ENCODE assay signal across 20 cellular contexts in genomic region chr3:37511357-37511970, GRCh38. TPM values are rescaled to one million over a fixed set of nuclear protein-coding genes. Genes with fewer than 3 reads are reported as not detected.
DNase-seq lines count a peak whose midpoint lies in the region; ATAC-seq, FAIRE-seq and TF ChIP-seq lines count a peak whose summit lies in the region.
"Had no signal": no experiment of that assay in that cellular context is flagged by ENCODE, and none has a peak within 500 bp of the region (broad histone marks: within the 10 kb centered on the region; RNA-seq: fewer than 3 reads in every experiment).

No MANE protein-coding gene starts in this region.

- intact Hi-C loops in CD14-positive monocyte (cut with micrococcal nuclease): no loop called here
- intact Hi-C loops in K562 (cut with micrococcal nuclease): no loop called here
- intact Hi-C loops in left ventricle myocardium superior (cut with micrococcal nuclease): no loop called here
- intact Hi-C loops in prostate gland (cut with DNase I): no loop called here

- H3K4me1 ChIP-seq in K562 (replicated peaks in 1 of 2; ENCODE audit: control insufficient read depth in 2 of 2, insufficient read depth in 2 of 2, low read length in 2 of 2): no peaks in the 10 kb centered on the region
- H3K4me1 ChIP-seq in prostate gland (replicated peaks): peaks cover 2% of the 10 kb centered on the region

- H3K9me3 ChIP-seq in K562 (replicated peaks; ENCODE audit: control insufficient read depth, insufficient read depth, low read depth, low read length) (no peaks in the 10 kb centered on the region), prostate gland (no peaks in the 10 kb centered on the region)

- no peaks in the 10 kb centered on the region for H3K36me3 ChIP-seq in K562 (ENCODE audit: control insufficient read depth, insufficient read depth, low read length)
- no peaks in the 10 kb centered on the region for H3K36me3 ChIP-seq in prostate gland
- H3K36me3 ChIP-seq: WERI-Rb-1 had no signal

- H2AFZ ChIP-seq in K562 (ENCODE audit: low read depth, low read length): no peak overlapping the region

- CTCF ChIA-PET in K562 (lab: Yijun Ruan, JAX; ENCODE audit: low intra/inter-chr PET ratio): no interaction called here

- ATAC-seq in K562 (no peak), left ventricle myocardium superior (peak; percentile 58), HG03025 (IDR thresholded peaks at IDR 0.05; ENCODE audit: low FRiP score, unreplicated experiment) (no peak), HG02981 (IDR thresholded peaks at IDR 0.05; ENCODE audit: unreplicated experiment) (no peak), GM21367 (IDR thresholded peaks at IDR 0.05; ENCODE audit: unreplicated experiment) (no peak)
- ATAC-seq: activated naive CD8-positive, alpha-beta T cell treated with anti-CD3 and anti-CD28 coated beads, Interleukin-2, amount 50 U/mL, for 24 hours had no signal

- H3K9ac ChIP-seq in K562 (ENCODE audit: insufficient read depth in 1 of 2, low read depth in 2 of 2, low read length in 2 of 2): no peak overlapping the region

- in situ Hi-C loops in K562 (cut with MboI): no loop called here

- H4K20me1 ChIP-seq in K562 (replicated peaks; ENCODE audit: control insufficient read depth, insufficient read depth, low read length): no peaks in the 10 kb centered on the region

- TF ChIP-seq EP300 in K562 (IDR thresholded peaks at IDR 0.05; ENCODE audit: low read length): no peak

- no peak for TF ChIP-seq RAD21 in K562 (CRISPR knock-in tag; conservative IDR thresholded peaks at IDR 0.05 in 1 of 2, IDR thresholded peaks at IDR 0.05 in 1 of 2)

- H3K4me3 ChIP-seq in K562 (no peak overlapping the region), prostate gland (no peak overlapping the region)

- BruUV-seq in K562 (replicated peaks; lab: Mats Ljungman, UMichigan): no TSS peak

- peak overlapping the region in 4 of 7 donors; percentile 25 to 72 (median 46) for H3K27ac Mint-ChIP-seq in CD14-positive monocyte
- H3K27ac Mint-ChIP-seq: activated CD4-positive, alpha-beta memory T cell treated with anti-CD3 and anti-CD28 coated beads, Interleukin-2, amount 10 ng/mL, durations not matched to agents 7 days and 5 days; activated naive CD8-positive, alpha-beta T cell treated with anti-CD3 and anti-CD28 coated beads, Interleukin-2, amount 50 U/mL, for 24 hours; CD4-positive, alpha-beta memory T cell; stimulated activated naive CD8-positive, alpha-beta T cell treated with anti-CD3 and anti-CD28 coated beads, Interleukin-15, Interleukin-2, amounts not matched to agents 100 ng/mL and 50 ng/mL, for 24 hours had no signal

- H3K79me2 ChIP-seq in K562 (ENCODE audit: control insufficient read depth, insufficient read depth, low read length): no peaks in the 10 kb centered on the region

- POLR2A ChIA-PET in K562 (lab: Yijun Ruan, JAX): interaction anchor here (0.5 kb wide), 1 partner anchor 10 kb away, joined by 3 read pairs; no protein-coding TSS in a partner anchor

- DNase-seq in CD14-positive monocyte (ENCODE audit: low spot score) (no peak), K562 (ENCODE audit: extremely low read depth in 1 of 4, low spot score in 3 of 4) (no peak), left ventricle myocardium superior (peak; percentile 54), prostate gland (ENCODE audit: low spot score) (peak; percentile 69), occipital lobe (lab: John Stamatoyannopoulos, UW) (no peak)
- DNase-seq: activated CD4-positive, alpha-beta memory T cell treated with anti-CD3 and anti-CD28 coated beads, Interleukin-2, amount 10 ng/mL, durations not matched to agents 7 days and 5 days; activated naive CD8-positive, alpha-beta T cell treated with anti-CD3 and anti-CD28 coated beads, Interleukin-2, amount 50 U/mL, for 24 hours; activated T-cell treated with anti-CD3 and anti-CD28 coated beads, Interleukin-2, amount 50 U/mL, for 48 hours; CD4-positive, alpha-beta memory T cell; DND-41; kidney glomerular epithelial cell; NCI-H2029 treated with DMSO at 0.1 percent for 48 hours; NCI-H526 treated with DMSO at 0.1 percent for 48 hours; stimulated activated CD4-positive, alpha-beta T cell treated with anti-CD3 and anti-CD28 coated beads, Interleukin-15, amount 100 ng/mL, for 24 hours; WERI-Rb-1 had no signal

- WGBS in K562 (ENCODE audit: insufficient coverage, low coverage, missing lambda C conversion rate): 2% methylated on average over 5 of the region's 5 CpGs
- WGBS in prostate gland: 13% methylated on average over 5 of the region's 5 CpGs

- TF ChIP-seq CTCF in CD14-positive monocyte (IDR thresholded peaks at IDR 0.05) (no peak), K562 (IDR thresholded peaks at IDR 0.05 in 2 of 3, conservative IDR thresholded peaks at IDR 0.05 in 1 of 3; ENCODE audit: insufficient read depth in 2 of 3, low read depth in 1 of 3, low read length in 3 of 3) (no peak), prostate gland (IDR thresholded peaks at IDR 0.05) (no peak)

- H3K27me3 ChIP-seq in K562 (ENCODE audit: control insufficient read depth in 2 of 2, insufficient read depth in 2 of 2, low read length in 2 of 2): peaks cover 8 to 22% of the 10 kb centered on the region in 2 experiments; a peak in 4 of 5 replicates
- H3K27me3 ChIP-seq in prostate gland (replicated peaks; ENCODE audit: insufficient read depth): no peaks in the 10 kb centered on the region

- H3K4me2 ChIP-seq in K562 (ENCODE audit: insufficient read depth, low read length): no peak overlapping the region

- TF ChIP-seq POLR2A in K562 (conservative IDR thresholded peaks at IDR 0.05): no peak
- TF ChIP-seq POLR2A in prostate gland (IDR thresholded peaks at IDR 0.05): no peak

- peaks cover 0 to 2% of the 10 kb centered on the region in 2 donors for H3K36me3 Mint-ChIP-seq in CD14-positive monocyte
- H3K36me3 Mint-ChIP-seq: CD4-positive, alpha-beta memory T cell had no signal

- no peak overlapping the region for H3K4me3 Mint-ChIP-seq in CD14-positive monocyte
- H3K4me3 Mint-ChIP-seq: activated CD4-positive, alpha-beta memory T cell treated with anti-CD3 and anti-CD28 coated beads, Interleukin-2, amount 10 ng/mL, durations not matched to agents 7 days and 5 days; activated naive CD8-positive, alpha-beta T cell treated with anti-CD3 and anti-CD28 coated beads, Interleukin-2, amount 50 U/mL, for 24 hours; CD4-positive, alpha-beta memory T cell; stimulated activated naive CD8-positive, alpha-beta T cell treated with anti-CD3 and anti-CD28 coated beads, Interleukin-15, Interleukin-2, amounts not matched to agents 100 ng/mL and 50 ng/mL, for 24 hours had no signal

- H3K27ac ChIP-seq in K562 (ENCODE audit: extremely low read depth, low read depth, low read length) (no peak overlapping the region), prostate gland (peak overlapping the region; percentile 62 to 64)
- H3K27ac ChIP-seq: epithelial cell of prostate, WERI-Rb-1 had no signal

- no peaks in the 10 kb centered on the region for H3K9me1 ChIP-seq in K562 (ENCODE audit: control insufficient read depth, insufficient read depth, low read length)

- no peaks in the 10 kb centered on the region for H3K9me3 Mint-ChIP-seq in CD14-positive monocyte
- H3K9me3 Mint-ChIP-seq: activated CD4-positive, alpha-beta memory T cell treated with anti-CD3 and anti-CD28 coated beads, Interleukin-2, amount 10 ng/mL, durations not matched to agents 7 days and 5 days; activated naive CD8-positive, alpha-beta T cell treated with anti-CD3 and anti-CD28 coated beads, Interleukin-2, amount 50 U/mL, for 24 hours; stimulated activated naive CD8-positive, alpha-beta T cell treated with anti-CD3 and anti-CD28 coated beads, Interleukin-15, Interleukin-2, amounts not matched to agents 100 ng/mL and 50 ng/mL, for 24 hours had no signal

- H3K4me1 Mint-ChIP-seq in CD14-positive monocyte: peaks cover 18% of the 10 kb centered on the region
- H3K4me1 Mint-ChIP-seq: activated CD4-positive, alpha-beta memory T cell treated with anti-CD3 and anti-CD28 coated beads, Interleukin-2, amount 10 ng/mL, durations not matched to agents 7 days and 5 days; activated naive CD8-positive, alpha-beta T cell treated with anti-CD3 and anti-CD28 coated beads, Interleukin-2, amount 50 U/mL, for 24 hours; CD4-positive, alpha-beta memory T cell had no signal

- FAIRE-seq in K562 (lab: Jason Lieb, UNC): no peak

- H3K27me3 Mint-ChIP-seq in CD14-positive monocyte (ENCODE audit: low read depth in 3 of 3): peaks cover 0 to 4% (median 2%) of the 10 kb centered on the region in 3 donors
- H3K27me3 Mint-ChIP-seq: activated naive CD8-positive, alpha-beta T cell treated with anti-CD3 and anti-CD28 coated beads, Interleukin-2, amount 50 U/mL, for 24 hours had no signal

RNA-seq across cellular contexts. Expression of gene ITGA9, which starts 59.5 kb away (rescaled TPM):
- under 1 TPM; 0.05 to 0.15 TPM for polyA plus RNA-seq in CD14-positive monocyte
- total RNA-seq in K562 (2011; cell fraction: chromatin; rRNA removed; ENCODE audit: low replicate concordance): 0.12 and 0.35 TPM in 2 replicates
- total RNA-seq in K562 (2011; cell fraction: nucleolus; rRNA removed): 0.17 TPM in 1 of 2 replicates, not detected in the other
- total RNA-seq in K562 (2011; cell fraction: nucleoplasm; rRNA removed): not detected in 2 replicates
- not detected in 2 replicates for total RNA-seq in K562 (2014; rRNA removed)
- total RNA-seq in K562 (2014; rRNA removed; fragmentation: Illumina TruSeq; extraction: Trizol): not detected in 2 replicates
- total RNA-seq in K562 (2015; rRNA removed; fragmentation: Illumina TruSeq; extraction: Trizol): not detected in 2 replicates
- 0.16 and 0.31 TPM in 2 replicates for total RNA-seq in K562 (2021)
- polyA plus RNA-seq in K562 (2011; rRNA removed): 0.03 and 0.08 TPM in 2 replicates
- 0.01 TPM in 2 replicates for polyA plus RNA-seq in K562 (2011; cell fraction: cytosol; rRNA removed)
- 0.20 TPM in 1 of 2 replicates, not detected in the other for polyA plus RNA-seq in K562 (2011; cell fraction: nucleus; rRNA removed)
- polyA plus RNA-seq in K562 (2012): 0.06 and 0.12 TPM in 2 replicates
- 0.03 TPM in 1 of 2 replicates, not detected in the other for polyA plus RNA-seq in K562 (2014; fragmentation: Illumina TruSeq; extraction: Trizol)
- polyA plus RNA-seq in K562 (2014; fragmentation: Nextera tagmentation; extraction: Ambion mirVana): not detected
- polyA plus RNA-seq in K562 (2014; rRNA removed): not detected in 2 replicates
- 0.07 and 0.12 TPM in 2 replicates for polyA minus RNA-seq in K562 (2011; rRNA and poly(A)+ RNA removed)
- 0.38 TPM in 1 of 2 replicates, not detected in the other for polyA minus RNA-seq in K562 (2011; cell fraction: cytosol; rRNA and poly(A)+ RNA removed)
- polyA minus RNA-seq in K562 (2011; cell fraction: nucleus; rRNA and poly(A)+ RNA removed): 0.13 TPM in 1 of 2 replicates, not detected in the other
- total RNA-seq in left ventricle myocardium superior: 44.2 TPM
- total RNA-seq in prostate gland: 10 to 100 TPM; 13.7 to 55.0 TPM
- 4.4 TPM for total RNA-seq in occipital lobe
- polyA plus RNA-seq: CD4-positive, alpha-beta memory T cell had no signal

Comparison
In these comparisons a context has a peak if more than half of its experiments do, and no peak if none do; other contexts are left out.
1. DNase-seq: peak in left ventricle myocardium superior (single experiment) and prostate gland (single experiment); none in CD14-positive monocyte (single experiment), K562 (0 of 4) and occipital lobe (single experiment).